In genomic region chr2:47225061-47225783, GRCh38 we compare ENCODE assay signal across 8 cellular contexts. TPM values are rescaled to one million over a fixed set of nuclear protein-coding genes. Genes with fewer than 3 reads are reported as not detected.
DNase-seq lines count a peak whose midpoint lies in the region; ATAC-seq and TF ChIP-seq lines count a peak whose summit lies in the region.

No MANE protein-coding gene starts in this region.

- peaks cover 22% of the 10 kb centered on the region for H3K4me1 Mint-ChIP-seq in MCF 10A (ENCODE audit: insufficient read depth, unreplicated experiment)
- H3K4me1 Mint-ChIP-seq in activated CD4-positive, alpha-beta memory T cell treated with anti-CD3 and anti-CD28 coated beads, Interleukin-2, amount 10 ng/mL, durations not matched to agents 7 days and 5 days = no peaks in the 10 kb centered on the region
- H3K4me1 Mint-ChIP-seq in natural killer cell treated with Interleukin-12 subunit alpha and Interleukin-12 subunit beta and Interleukin-15 and Interleukin-18, amount 100 ng/mL, for 72 hours (ENCODE audit: low read depth in 2 of 2) = no peaks in the 10 kb centered on the region

- peaks cover 6% of the 10 kb centered on the region for H3K36me3 Mint-ChIP-seq in MCF 10A (ENCODE audit: insufficient read depth, unreplicated experiment)
- H3K36me3 Mint-ChIP-seq in activated CD4-positive, alpha-beta memory T cell treated with anti-CD3 and anti-CD28 coated beads, Interleukin-2, amount 10 ng/mL, durations not matched to agents 7 days and 5 days (ENCODE audit: low read depth) = no peaks in the 10 kb centered on the region
- no peaks in the 10 kb centered on the region for H3K36me3 Mint-ChIP-seq in natural killer cell treated with Interleukin-12 subunit alpha and Interleukin-12 subunit beta and Interleukin-15 and Interleukin-18, amount 100 ng/mL, for 72 hours

- DNase-seq in AG10803 (ENCODE audit: low read depth) = peak; percentile 88
- DNase-seq in NCI-H187 treated with DMSO at 0.1 percent for 48 hours (lab: John Stamatoyannopoulos, UW) = peak; percentile 31
- DNase-seq in MCF 10A (ENCODE audit: unreplicated experiment) = peak; percentile 86
- peak; percentile 89 to 92 (median 91) for DNase-seq in right lobe of liver
- no peak for DNase-seq in activated CD4-positive, alpha-beta memory T cell treated with anti-CD3 and anti-CD28 coated beads, Interleukin-2, amount 10 ng/mL, durations not matched to agents 7 days and 5 days
- no peak for DNase-seq in natural killer cell treated with Interleukin-12 subunit alpha and Interleukin-12 subunit beta and Interleukin-15 and Interleukin-18, amount 100 ng/mL, for 72 hours (ENCODE audit: low spot score)
- DNase-seq in COLO829 (ENCODE audit: low spot score) = no peak
- DNase-seq in omental fat pad (ENCODE audit: low spot score) = no peak

- CTCF ChIA-PET in MCF 10A (lab: Yijun Ruan, JAX) = interaction anchor here (0.6 kb wide), 1 partner anchor 331 kb away, joined by 3 read pairs; no protein-coding TSS in a partner anchor
- CTCF ChIA-PET in activated CD4-positive, alpha-beta memory T cell treated with anti-CD3 and anti-CD28 coated beads, Interleukin-2, amount 10 ng/mL, durations not matched to agents 7 days and 5 days (lab: Charles Lee) = no interaction called here

- intact Hi-C loops in MCF 10A (cut with micrococcal nuclease) (loop anchor here (5.0 kb wide), 1 partner anchor 42 kb away; no protein-coding TSS in a partner anchor), right lobe of liver (cut with DNase I) (no loop called here)

- H3K4me1 ChIP-seq in right lobe of liver = peaks cover 0 to 33% (median 15%) of the 10 kb centered on the region in 4 donors

- H3K9me3 ChIP-seq in right lobe of liver = no peaks in the 10 kb centered on the region

- peak overlapping the region in 2 of 3 donors; percentile 35 to 73 for H3K27ac ChIP-seq in right lobe of liver

- TF ChIP-seq POLR2A in right lobe of liver (IDR thresholded peaks at IDR 0.05) = no peak

- WGBS in right lobe of liver (ENCODE audit: insufficient coverage, low coverage, low lambda C conversion rate, missing lambda C conversion rate) = 28% methylated on average over 7 of the region's 8 CpGs

- no peaks in the 10 kb centered on the region for H3K9me3 Mint-ChIP-seq in MCF 10A (ENCODE audit: unreplicated experiment)
- no peaks in the 10 kb centered on the region for H3K9me3 Mint-ChIP-seq in activated CD4-positive, alpha-beta memory T cell treated with anti-CD3 and anti-CD28 coated beads, Interleukin-2, amount 10 ng/mL, durations not matched to agents 7 days and 5 days
- H3K9me3 Mint-ChIP-seq in natural killer cell treated with Interleukin-12 subunit alpha and Interleukin-12 subunit beta and Interleukin-15 and Interleukin-18, amount 100 ng/mL, for 72 hours = no peaks in the 10 kb centered on the region

- ATAC-seq in right lobe of liver = peak; percentile 88 to 95 (median 92)
- ATAC-seq in natural killer cell treated with Interleukin-12 subunit alpha and Interleukin-12 subunit beta and Interleukin-15 and Interleukin-18, amount 100 ng/mL, for 72 hours = no peak
- ATAC-seq in omental fat pad (ENCODE audit: low FRiP score) = no peak

- TF ChIP-seq CTCF in AG10803 (conservative IDR thresholded peaks at IDR 0.05; ENCODE audit: low read length) (no peak), MCF 10A (IDR thresholded peaks at IDR 0.05; ENCODE audit: unreplicated experiment) (no peak), right lobe of liver (IDR thresholded peaks at IDR 0.05) (no peak), omental fat pad (IDR thresholded peaks at IDR 0.05) (no peak)

- no peaks in the 10 kb centered on the region for H3K36me3 ChIP-seq in right lobe of liver

- H3K27ac Mint-ChIP-seq in MCF 10A (ENCODE audit: low read depth, unreplicated experiment) = no peak overlapping the region
- no peak overlapping the region for H3K27ac Mint-ChIP-seq in activated CD4-positive, alpha-beta memory T cell treated with anti-CD3 and anti-CD28 coated beads, Interleukin-2, amount 10 ng/mL, durations not matched to agents 7 days and 5 days
- H3K27ac Mint-ChIP-seq in natural killer cell treated with Interleukin-12 subunit alpha and Interleukin-12 subunit beta and Interleukin-15 and Interleukin-18, amount 100 ng/mL, for 72 hours = no peak overlapping the region

- H3K27me3 Mint-ChIP-seq in MCF 10A (ENCODE audit: insufficient read depth, unreplicated experiment) = no peaks in the 10 kb centered on the region
- peaks cover 11% of the 10 kb centered on the region for H3K27me3 Mint-ChIP-seq in activated CD4-positive, alpha-beta memory T cell treated with anti-CD3 and anti-CD28 coated beads, Interleukin-2, amount 10 ng/mL, durations not matched to agents 7 days and 5 days
- peaks cover 0 to 2% of the 10 kb centered on the region in 2 donors for H3K27me3 Mint-ChIP-seq in natural killer cell treated with Interleukin-12 subunit alpha and Interleukin-12 subunit beta and Interleukin-15 and Interleukin-18, amount 100 ng/mL, for 72 hours

- no peaks in the 10 kb centered on the region for H3K27me3 ChIP-seq in right lobe of liver

- POLR2A ChIA-PET in MCF 10A (lab: Yijun Ruan, JAX) = interaction anchor here (1.0 kb wide), 1 partner anchor 11 kb away, joined by 3 read pairs; no protein-coding TSS in a partner anchor
- POLR2A ChIA-PET in activated CD4-positive, alpha-beta memory T cell treated with anti-CD3 and anti-CD28 coated beads, Interleukin-2, amount 10 ng/mL, durations not matched to agents 7 days and 5 days (lab: Charles Lee) = no interaction called here

- H3K4me3 ChIP-seq in AG10803 (ENCODE audit: low read length) = no peak overlapping the region
- H3K4me3 ChIP-seq in right lobe of liver = no peak overlapping the region

- no peak overlapping the region for H3K4me3 Mint-ChIP-seq in MCF 10A (ENCODE audit: unreplicated experiment)
- no peak overlapping the region for H3K4me3 Mint-ChIP-seq in activated CD4-positive, alpha-beta memory T cell treated with anti-CD3 and anti-CD28 coated beads, Interleukin-2, amount 10 ng/mL, durations not matched to agents 7 days and 5 days
- no peak overlapping the region for H3K4me3 Mint-ChIP-seq in natural killer cell treated with Interleukin-12 subunit alpha and Interleukin-12 subunit beta and Interleukin-15 and Interleukin-18, amount 100 ng/mL, for 72 hours

- no TSS peak for BruUV-seq in MCF 10A (replicated peaks; lab: Mats Ljungman, UMichigan)

RNA-seq across cellular contexts. Expression of gene CALM2, which starts 48.9 kb away (rescaled TPM):
- total RNA-seq in MCF 10A (2022) = 486 and 604 TPM in 2 replicates
- 100 to 1,000 TPM; 130 to 301 (median 227) TPM for total RNA-seq in right lobe of liver
- total RNA-seq in activated CD4-positive, alpha-beta memory T cell treated with anti-CD3 and anti-CD28 coated beads, Interleukin-2, amount 10 ng/mL, durations not matched to agents 7 days and 5 days = 100 to 1,000 TPM; 426 to 432 TPM
- 100 to 1,000 TPM; 226 to 330 TPM for total RNA-seq in natural killer cell treated with Interleukin-12 subunit alpha and Interleukin-12 subunit beta and Interleukin-15 and Interleukin-18, amount 100 ng/mL, for 72 hours
- total RNA-seq in omental fat pad = 100 to 1,000 TPM; 424 to 636 (median 601) TPM

Comparison
In these comparisons a context has a peak if more than half of its experiments do, and no peak if none do; other contexts are left out.
1. DNase-seq: peak in AG10803 (single experiment), NCI-H187 treated with DMSO at 0.1 percent for 48 hours (single experiment), MCF 10A (single experiment) and right lobe of liver (3 of 3); none in activated CD4-positive, alpha-beta memory T cell treated with anti-CD3 and anti-CD28 coated beads, Interleukin-2, amount 10 ng/mL, durations not matched to agents 7 days and 5 days (single experiment), natural killer cell treated with Interleukin-12 subunit alpha and Interleukin-12 subunit beta and Interleukin-15 and Interleukin-18, amount 100 ng/mL, for 72 hours (single experiment), COLO829 (single experiment) and omental fat pad (single experiment).
2. ATAC-seq: peak in right lobe of liver (4 of 4); none in natural killer cell treated with Interleukin-12 subunit alpha and Interleukin-12 subunit beta and Interleukin-15 and Interleukin-18, amount 100 ng/mL, for 72 hours (0 of 2) and omental fat pad (single experiment).